Comparison of ENCODE assay signal across 38 cellular contexts in the genomic region with DNA sequence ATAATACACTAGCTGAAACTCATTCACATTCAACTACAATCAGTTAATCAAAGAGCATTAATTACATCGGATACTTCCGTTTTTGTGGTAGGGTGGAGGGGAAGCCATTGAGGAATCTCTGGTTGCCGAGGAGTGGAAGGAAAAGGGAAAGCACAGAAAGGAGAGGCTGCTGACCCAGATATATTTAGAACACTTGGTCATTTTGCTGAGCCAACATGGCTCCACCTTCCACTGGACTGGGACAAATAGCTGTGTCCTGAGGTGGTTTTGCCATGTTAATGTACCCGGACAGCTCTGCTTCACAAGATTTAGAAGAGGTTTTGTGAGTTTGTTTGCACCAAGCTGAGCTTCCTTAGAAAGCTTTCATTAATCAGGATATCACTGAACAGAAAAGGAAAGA. TPM values are rescaled to one million over a fixed set of nuclear protein-coding genes. Genes with fewer than 3 reads are reported as not detected.
"Had no signal": no experiment of that assay in that cellular context is flagged by ENCODE, and none has a peak within 500 bp of the region (broad histone marks: within the 10 kb centered on the region; RNA-seq: fewer than 3 reads in every experiment).

No MANE protein-coding gene starts in this region.

- H3K4me1 ChIP-seq: body of pancreas, breast epithelium had no signal

- ATAC-seq: activated CD8-positive, alpha-beta T cell treated with anti-CD3 and anti-CD28 coated beads for 36 hours; activated naive CD4-positive, alpha-beta T cell treated with anti-CD3 and anti-CD28 coated beads, Interleukin-2, amount 50 U/mL, for 72 hours; activated T-cell treated with anti-CD3 and anti-CD28 coated beads, Interleukin-2, amount 50 U/mL, for 4 hours; activated T-cell treated with anti-CD3 and anti-CD28 coated beads, Interleukin-2, amount 50 U/mL, for 72 hours; activated T-helper 17 cell treated with anti-CD3 and anti-CD28 coated beads, Interleukin-2, amount 50 U/mL, for 72 hours; body of pancreas had no signal

- H3K9me3 Mint-ChIP-seq: activated CD4-positive, alpha-beta memory T cell treated with anti-CD3 and anti-CD28 coated beads for 36 hours; activated CD4-positive, alpha-beta T cell treated with anti-CD3 and anti-CD28 coated beads, Interleukin-2, amount 10 ng/mL, durations not matched to agents 24 days and 14 days; activated CD8-positive, alpha-beta T cell treated with anti-CD3 and anti-CD28 coated beads for 36 hours; activated naive CD4-positive, alpha-beta T cell treated with anti-CD3 and anti-CD28 coated beads for 36 hours; activated naive CD8-positive, alpha-beta T cell treated with anti-CD3 and anti-CD28 coated beads for 36 hours; activated T-helper 1 cell treated with anti-CD3 and anti-CD28 coated beads, Interleukin-12 subunit alpha, Interleukin-12 subunit beta, Interleukin-2, Interleukin-4 antibody, amounts not matched to agents 30 ng/mL and 10 ng/mL and 1 ng/mL, durations not matched to agents 14 hours and 24 hours and 36 hours; T-helper 1 cell treated with Interleukin-12 subunit alpha and Interleukin-12 subunit beta and Interleukin-4 antibody, amounts not matched to agents 30 μg/mL and 1 μg/mL, for 36 hours; T-helper 2 cell treated with Interferon-gamma antibody and Interleukin-4, amounts not matched to agents 5 μg/mL and 100 μg/mL, for 36 hours had no signal

- H3K9me3 ChIP-seq: adrenal gland, body of pancreas, breast epithelium had no signal

- H3K36me3 Mint-ChIP-seq: activated CD4-positive, alpha-beta memory T cell treated with anti-CD3 and anti-CD28 coated beads for 36 hours; activated naive CD8-positive, alpha-beta T cell treated with anti-CD3 and anti-CD28 coated beads for 36 hours had no signal

- H3K27me3 Mint-ChIP-seq: activated B cell treated with CpG ODN at 0.5 μM for 24 hours; activated CD4-positive, alpha-beta memory T cell treated with anti-CD3 and anti-CD28 coated beads for 36 hours; activated CD4-positive, alpha-beta T cell treated with anti-CD3 and anti-CD28 coated beads, Interleukin-2, amount 10 ng/mL, durations not matched to agents 24 days and 14 days; activated CD8-positive, alpha-beta T cell treated with anti-CD3 and anti-CD28 coated beads for 36 hours; activated naive CD8-positive, alpha-beta T cell treated with anti-CD3 and anti-CD28 coated beads for 36 hours; activated T-helper 17 cell treated with anti-CD3 and anti-CD28 coated beads, Interleukin-2, amount 50 U/mL, for 72 hours; central memory CD8-positive, alpha-beta T cell had no signal

- H3K4me3 Mint-ChIP-seq: activated B cell treated with CpG ODN at 0.5 μM for 24 hours; activated CD4-positive, alpha-beta memory T cell treated with anti-CD3 and anti-CD28 coated beads for 36 hours; activated CD4-positive, alpha-beta T cell treated with anti-CD3 and anti-CD28 coated beads, Interleukin-2, amount 10 ng/mL, durations not matched to agents 24 days and 14 days; activated CD8-positive, alpha-beta T cell treated with anti-CD3 and anti-CD28 coated beads for 36 hours; activated naive CD4-positive, alpha-beta T cell treated with anti-CD3 and anti-CD28 coated beads for 36 hours; activated naive CD8-positive, alpha-beta T cell treated with anti-CD3 and anti-CD28 coated beads for 36 hours; activated T-cell treated with anti-CD3 and anti-CD28 coated beads, Interleukin-2, amount 50 U/mL, for 4 hours; activated T-cell treated with anti-CD3 and anti-CD28 coated beads, Interleukin-2, amount 50 U/mL, for 72 hours; activated T-helper 1 cell treated with anti-CD3 and anti-CD28 coated beads, Interleukin-12 subunit alpha, Interleukin-12 subunit beta, Interleukin-2, Interleukin-4 antibody, amounts not matched to agents 30 ng/mL and 10 ng/mL and 1 ng/mL, durations not matched to agents 14 hours and 24 hours and 36 hours; activated T-helper 17 cell treated with anti-CD3 and anti-CD28 coated beads, Interleukin-2, amount 50 U/mL, for 72 hours; central memory CD8-positive, alpha-beta T cell; T-helper 1 cell treated with Interleukin-12 subunit alpha and Interleukin-12 subunit beta and Interleukin-4 antibody, amounts not matched to agents 30 μg/mL and 1 μg/mL, for 36 hours; T-helper 2 cell treated with Interferon-gamma antibody and Interleukin-4, amounts not matched to agents 5 μg/mL and 100 μg/mL, for 36 hours had no signal

- H3K27ac Mint-ChIP-seq: activated B cell treated with CpG ODN at 0.5 μM for 24 hours; activated CD4-positive, alpha-beta memory T cell treated with anti-CD3 and anti-CD28 coated beads for 36 hours; activated CD4-positive, alpha-beta T cell treated with anti-CD3 and anti-CD28 coated beads, Interleukin-2, amount 10 ng/mL, durations not matched to agents 24 days and 14 days; activated CD8-positive, alpha-beta T cell treated with anti-CD3 and anti-CD28 coated beads for 36 hours; activated naive CD4-positive, alpha-beta T cell treated with anti-CD3 and anti-CD28 coated beads for 36 hours; activated naive CD4-positive, alpha-beta T cell treated with anti-CD3 and anti-CD28 coated beads, Interleukin-2, amount 50 U/mL, for 72 hours; activated naive CD8-positive, alpha-beta T cell treated with anti-CD3 and anti-CD28 coated beads for 36 hours; activated T-cell treated with anti-CD3 and anti-CD28 coated beads, Interleukin-2, amount 50 U/mL, for 72 hours; activated T-helper 1 cell treated with anti-CD3 and anti-CD28 coated beads, Interleukin-12 subunit alpha, Interleukin-12 subunit beta, Interleukin-2, Interleukin-4 antibody, amounts not matched to agents 30 ng/mL and 10 ng/mL and 1 ng/mL, durations not matched to agents 14 hours and 24 hours and 36 hours; activated T-helper 17 cell treated with anti-CD3 and anti-CD28 coated beads, Interleukin-2, amount 50 U/mL, for 72 hours; T-helper 1 cell treated with Interleukin-12 subunit alpha and Interleukin-12 subunit beta and Interleukin-4 antibody, amounts not matched to agents 30 μg/mL and 1 μg/mL, for 36 hours; T-helper 2 cell treated with Interferon-gamma antibody and Interleukin-4, amounts not matched to agents 5 μg/mL and 100 μg/mL, for 36 hours had no signal

- H3K27me3 ChIP-seq: adrenal gland, body of pancreas, brain microvascular endothelial cell, breast epithelium had no signal

- H3K36me3 ChIP-seq: adrenal gland, brain microvascular endothelial cell, breast epithelium had no signal

- H3K4me1 Mint-ChIP-seq: activated CD4-positive, alpha-beta T cell treated with anti-CD3 and anti-CD28 coated beads, Interleukin-2, amount 10 ng/mL, durations not matched to agents 24 days and 14 days; activated naive CD8-positive, alpha-beta T cell treated with anti-CD3 and anti-CD28 coated beads for 36 hours; activated T-helper 17 cell treated with anti-CD3 and anti-CD28 coated beads, Interleukin-2, amount 50 U/mL, for 72 hours; central memory CD8-positive, alpha-beta T cell had no signal

- DNase-seq: activated B cell treated with CpG ODN at 0.5 μM for 24 hours; activated CD4-positive, alpha-beta memory T cell treated with anti-CD3 and anti-CD28 coated beads for 36 hours; activated CD4-positive, alpha-beta T cell treated with anti-CD3 and anti-CD28 coated beads for 4 hours; activated CD4-positive, alpha-beta T cell treated with anti-CD3 and anti-CD28 coated beads, Interleukin-2, amount 10 ng/mL, durations not matched to agents 24 days and 14 days; activated CD4-positive, alpha-beta T cell treated with anti-CD3 and anti-CD28 coated beads, Interleukin-2, amount 50 U/mL, for 1 hour; activated CD4-positive, alpha-beta T cell treated with anti-CD3 and anti-CD28 coated beads, Interleukin-2, amount 50 U/mL, for 4 hours; activated CD4-positive, CD25-positive, alpha-beta regulatory T cell treated with anti-CD3 and anti-CD28 coated beads, Interleukin-2, amount 50 U/mL, for 72 hours; activated CD8-positive, alpha-beta memory T cell treated with anti-CD3 and anti-CD28 coated beads, Interleukin-2, amount 50 U/mL, for 4 hours; activated CD8-positive, alpha-beta T cell treated with anti-CD3 and anti-CD28 coated beads for 36 hours; activated effector memory CD4-positive, alpha-beta T cell treated with anti-CD3 and anti-CD28 coated beads, Interleukin-2, amount 50 U/mL, for 16 hours; activated gamma-delta T cell treated with Interleukin-2 at 50 U/mL for 16 hours; activated naive CD4-positive, alpha-beta T cell; activated naive CD4-positive, alpha-beta T cell treated with anti-CD3 and anti-CD28 coated beads for 36 hours; activated naive CD4-positive, alpha-beta T cell treated with anti-CD3 and anti-CD28 coated beads, Interleukin-2, amount 50 U/mL, for 16 hours; activated naive CD8-positive, alpha-beta T cell treated with anti-CD3 and anti-CD28 coated beads for 36 hours; activated T-cell treated with anti-CD3 and anti-CD28 coated beads for 4 hours; activated T-cell treated with anti-CD3 and anti-CD28 coated beads, Interleukin-2, amount 50 U/mL, for 1 hour; activated T-cell treated with anti-CD3 and anti-CD28 coated beads, Interleukin-2, amount 50 U/mL, for 4 hours; activated T-cell treated with anti-CD3 and anti-CD28 coated beads, Interleukin-2, amount 50 U/mL, for 72 hours; adrenal gland; amniotic stem cell; aorta; body of pancreas; brain microvascular endothelial cell; caudate nucleus; T-helper 1 cell; T-helper 2 cell; T-helper 9 cell had no signal

- H3K27ac ChIP-seq: adrenal gland, body of pancreas, brain microvascular endothelial cell, breast epithelium, VCaP had no signal

- H3K4me3 ChIP-seq: adrenal gland, body of pancreas, breast epithelium had no signal

RNA-seq across cellular contexts. Expression of a gene that starts 26.2 kb away (rescaled TPM):
- total RNA-seq: activated B cell treated with CpG ODN at 0.5 μM for 24 hours; activated CD4-positive, alpha-beta memory T cell treated with anti-CD3 and anti-CD28 coated beads for 36 hours; activated CD4-positive, alpha-beta T cell treated with anti-CD3 and anti-CD28 coated beads, Interleukin-2, amount 10 ng/mL, durations not matched to agents 24 days and 14 days; activated CD8-positive, alpha-beta memory T cell treated with anti-CD3 and anti-CD28 coated beads for 36 hours; activated CD8-positive, alpha-beta T cell treated with anti-CD3 and anti-CD28 coated beads for 36 hours; activated naive CD4-positive, alpha-beta T cell treated with anti-CD3 and anti-CD28 coated beads for 36 hours; activated naive CD4-positive, alpha-beta T cell treated with anti-CD3 and anti-CD28 coated beads, Interleukin-2, amount 50 U/mL, for 72 hours; activated naive CD8-positive, alpha-beta T cell treated with anti-CD3 and anti-CD28 coated beads for 36 hours; activated T-cell treated with anti-CD3 and anti-CD28 coated beads, Interleukin-2, amount 50 U/mL, for 4 hours; activated T-cell treated with anti-CD3 and anti-CD28 coated beads, Interleukin-2, amount 50 U/mL, for 72 hours; activated T-helper 1 cell treated with anti-CD3 and anti-CD28 coated beads, Interleukin-12 subunit alpha, Interleukin-12 subunit beta, Interleukin-2, Interleukin-4 antibody, amounts not matched to agents 30 ng/mL and 10 ng/mL and 1 ng/mL, durations not matched to agents 14 hours and 24 hours and 36 hours; activated T-helper 17 cell treated with anti-CD3 and anti-CD28 coated beads, Interleukin-2, amount 50 U/mL, for 72 hours had no signal
- polyA plus RNA-seq: aorta had no signal

RNA-seq across cellular contexts. Expression of a gene that starts 32.4 kb away (rescaled TPM):
- total RNA-seq: activated B cell treated with CpG ODN at 0.5 μM for 24 hours; activated CD4-positive, alpha-beta memory T cell treated with anti-CD3 and anti-CD28 coated beads for 36 hours; activated CD4-positive, alpha-beta T cell treated with anti-CD3 and anti-CD28 coated beads, Interleukin-2, amount 10 ng/mL, durations not matched to agents 24 days and 14 days; activated CD8-positive, alpha-beta memory T cell treated with anti-CD3 and anti-CD28 coated beads for 36 hours; activated CD8-positive, alpha-beta T cell treated with anti-CD3 and anti-CD28 coated beads for 36 hours; activated naive CD4-positive, alpha-beta T cell treated with anti-CD3 and anti-CD28 coated beads for 36 hours; activated naive CD4-positive, alpha-beta T cell treated with anti-CD3 and anti-CD28 coated beads, Interleukin-2, amount 50 U/mL, for 72 hours; activated naive CD8-positive, alpha-beta T cell treated with anti-CD3 and anti-CD28 coated beads for 36 hours; activated T-cell treated with anti-CD3 and anti-CD28 coated beads, Interleukin-2, amount 50 U/mL, for 4 hours; activated T-cell treated with anti-CD3 and anti-CD28 coated beads, Interleukin-2, amount 50 U/mL, for 72 hours; activated T-helper 17 cell treated with anti-CD3 and anti-CD28 coated beads, Interleukin-2, amount 50 U/mL, for 72 hours; aorta; astrocyte; body of pancreas had no signal
- polyA plus RNA-seq: aorta had no signal
